Comparison of ENCODE assay signal across 1 cellular context in genomic region chr7:102991077-102991539, GRCh38.
TF ChIP-seq lines count a peak whose summit lies in the region.

No MANE protein-coding gene starts in this region.

TF ChIP-seq in A549, 52 proteins besides CTCF, POLR2A, EP300 and RAD21 (continued from another document):
- no peak for TF ChIP-seq REST (IDR thresholded peaks at IDR 0.05)
- no peak for TF ChIP-seq MYC (IDR thresholded peaks at IDR 0.05; ENCODE audit: borderline replicate concordance, low read length)
- no peak for TF ChIP-seq SMC3 (IDR thresholded peaks at IDR 0.05)
- TF ChIP-seq HEYL (CRISPR knock-in tag; IDR thresholded peaks at IDR 0.05), result no peak
- no peak for TF ChIP-seq CHD4 (IDR thresholded peaks at IDR 0.05; ENCODE audit: borderline replicate concordance)
TF ChIP-seq in A549: peak in this region for 0.
